ENCODE assay signal across 25 cellular contexts in genomic region chr4:8746523-8747466, GRCh38.
DNase-seq lines count a peak whose midpoint lies in the region; ATAC-seq, FAIRE-seq and TF ChIP-seq lines count a peak whose summit lies in the region.
"Had no signal": no experiment of that assay in that cellular context is flagged by ENCODE, and none has a peak within 500 bp of the region (broad histone marks: within the 10 kb centered on the region; RNA-seq: fewer than 3 reads in every experiment).

No MANE protein-coding gene starts in this region.

- H3K4me3 Mint-ChIP-seq in activated T-cell treated with anti-CD3 and anti-CD28 coated beads, Interleukin-2, amount 50 U/mL, for 24 hours: no peak overlapping the region
- H3K4me3 Mint-ChIP-seq in activated T-cell treated with anti-CD3 and anti-CD28 coated beads, Interleukin-2, amount 50 U/mL, for 4 hours: no peak overlapping the region
- H3K4me3 Mint-ChIP-seq: activated CD8-positive, alpha-beta T cell treated with anti-CD3 and anti-CD28 coated beads for 36 hours; activated naive CD8-positive, alpha-beta T cell treated with anti-CD3 and anti-CD28 coated beads, Interleukin-2, amount 50 U/mL, for 24 hours; CD4-positive, alpha-beta memory T cell; neural crest cell had no signal

- DNase-seq in activated T-cell treated with anti-CD3 and anti-CD28 coated beads, Interleukin-2, amount 50 U/mL, for 24 hours: peak; percentile 5
- no peak for DNase-seq in activated T-cell treated with anti-CD3 and anti-CD28 coated beads, Interleukin-2, amount 50 U/mL, for 4 hours
- no peak for DNase-seq in bronchial epithelial cell (ENCODE audit: low read depth)
- DNase-seq in mucosa of descending colon: peak in 2 of 3 donors; percentile 2 to 29
- peak; percentile 8 for DNase-seq in upper lobe of right lung
- DNase-seq in SW 1271 (lab: John Stamatoyannopoulos, UW): no peak
- no peak for DNase-seq in PC-3
- DNase-seq in H54 (ENCODE audit: insufficient read length, low spot score): no peak
- DNase-seq: activated CD8-positive, alpha-beta T cell treated with anti-CD3 and anti-CD28 coated beads for 36 hours; activated gamma-delta T cell treated with Interleukin-2 at 50 U/mL for 16 hours; activated naive CD8-positive, alpha-beta T cell treated with anti-CD3 and anti-CD28 coated beads, Interleukin-2, amount 50 U/mL, for 24 hours; CD4-positive, alpha-beta memory T cell; NCI-H187; NCI-H2171; NCI-H510A treated with DMSO at 0.1 percent for 48 hours; NK-92 treated with Interleukin-12 subunit alpha and Interleukin-12 subunit beta, amount 100 ng/mL, for 24 hours; PC-9; SHP77 treated with DMSO at 0.1 percent for 48 hours; stimulated activated naive CD4-positive, alpha-beta T cell treated with Interleukin-2 at 50 U/mL for 16 hours; T1000 had no signal

- H3K9ac ChIP-seq in PC-3 (ENCODE audit: low read length): no peak overlapping the region

- H3K27ac Mint-ChIP-seq in activated T-cell treated with anti-CD3 and anti-CD28 coated beads, Interleukin-2, amount 50 U/mL, for 24 hours: no peak overlapping the region
- H3K27ac Mint-ChIP-seq: activated CD8-positive, alpha-beta T cell treated with anti-CD3 and anti-CD28 coated beads for 36 hours; activated naive CD8-positive, alpha-beta T cell treated with anti-CD3 and anti-CD28 coated beads, Interleukin-2, amount 50 U/mL, for 24 hours; CD4-positive, alpha-beta memory T cell had no signal

- no peak overlapping the region for H2AFZ ChIP-seq in PC-3 (ENCODE audit: low read length)
- H2AFZ ChIP-seq: PC-9 had no signal

- TF ChIP-seq POLR2A in H54 (IDR thresholded peaks at IDR 0.05; ENCODE audit: low read depth, low read length): no peak

- ATAC-seq in activated T-cell treated with anti-CD3 and anti-CD28 coated beads, Interleukin-2, amount 50 U/mL, for 4 hours: no peak
- ATAC-seq in mucosa of descending colon (no peak), upper lobe of right lung (no peak), PC-3 (no peak)
- ATAC-seq: A549; activated CD8-positive, alpha-beta T cell treated with anti-CD3 and anti-CD28 coated beads for 36 hours; activated naive CD8-positive, alpha-beta T cell treated with anti-CD3 and anti-CD28 coated beads, Interleukin-2, amount 50 U/mL, for 24 hours had no signal

- TF ChIP-seq CTCF in bronchial epithelial cell (IDR thresholded peaks at IDR 0.05; ENCODE audit: insufficient read depth, low read length, severe bottlenecking): no peak
- TF ChIP-seq CTCF in mucosa of descending colon (IDR thresholded peaks at IDR 0.05): no peak
- no peak for TF ChIP-seq CTCF in upper lobe of right lung (IDR thresholded peaks at IDR 0.05)
- no peak for TF ChIP-seq CTCF in PC-3 (conservative IDR thresholded peaks at IDR 0.05; ENCODE audit: low read depth, low read length)

- no TSS peak for BruUV-seq in PC-3 (replicated peaks; lab: Mats Ljungman, UMichigan)

- no peaks in the 10 kb centered on the region for H3K79me2 ChIP-seq in PC-3 (ENCODE audit: low read length)

- peaks cover 3% of the 10 kb centered on the region for H3K27me3 Mint-ChIP-seq in activated T-cell treated with anti-CD3 and anti-CD28 coated beads, Interleukin-2, amount 50 U/mL, for 24 hours
- H3K27me3 Mint-ChIP-seq in activated T-cell treated with anti-CD3 and anti-CD28 coated beads, Interleukin-2, amount 50 U/mL, for 4 hours (ENCODE audit: low read depth): peaks cover 2% of the 10 kb centered on the region

- no peaks in the 10 kb centered on the region for H4K20me1 ChIP-seq in PC-3 (ENCODE audit: low read length)

- H3K9me3 ChIP-seq in mucosa of descending colon (no peaks in the 10 kb centered on the region), upper lobe of right lung (no peaks in the 10 kb centered on the region), PC-3 (ENCODE audit: low read length) (no peaks in the 10 kb centered on the region)
- H3K9me3 ChIP-seq: A549, thoracic aorta had no signal

- H3K36me3 ChIP-seq in bronchial epithelial cell (ENCODE audit: control insufficient read depth, insufficient read depth, low read length) (no peaks in the 10 kb centered on the region), mucosa of descending colon (ENCODE audit: low read depth) (no peaks in the 10 kb centered on the region), upper lobe of right lung (no peaks in the 10 kb centered on the region), PC-3 (ENCODE audit: low read depth, low read length) (no peaks in the 10 kb centered on the region)
- H3K36me3 ChIP-seq: thoracic aorta had no signal

- no peaks in the 10 kb centered on the region for H3K4me1 Mint-ChIP-seq in activated T-cell treated with anti-CD3 and anti-CD28 coated beads, Interleukin-2, amount 50 U/mL, for 24 hours (ENCODE audit: low read depth)
- H3K4me1 Mint-ChIP-seq in activated T-cell treated with anti-CD3 and anti-CD28 coated beads, Interleukin-2, amount 50 U/mL, for 4 hours (ENCODE audit: low read depth): no peaks in the 10 kb centered on the region
- H3K4me1 Mint-ChIP-seq: activated naive CD8-positive, alpha-beta T cell treated with anti-CD3 and anti-CD28 coated beads, Interleukin-2, amount 50 U/mL, for 24 hours; CD4-positive, alpha-beta memory T cell; neural crest cell had no signal

- H3K27me3 ChIP-seq in bronchial epithelial cell (ENCODE audit: control insufficient read depth, insufficient read depth, low read length) (no peaks in the 10 kb centered on the region), upper lobe of right lung (peaks cover 7% of the 10 kb centered on the region), PC-3 (ENCODE audit: low read length) (peaks cover 27% of the 10 kb centered on the region)

- H3K4me3 ChIP-seq in bronchial epithelial cell (ENCODE audit: low read depth, low read length): no peak overlapping the region
- no peak overlapping the region for H3K4me3 ChIP-seq in mucosa of descending colon
- H3K4me3 ChIP-seq in upper lobe of right lung: no peak overlapping the region
- H3K4me3 ChIP-seq in PC-3 (ENCODE audit: low read length): no peak overlapping the region
- H3K4me3 ChIP-seq: A549, lung, PC-9, thoracic aorta had no signal

- no peaks in the 10 kb centered on the region for H3F3A ChIP-seq in PC-3 (ENCODE audit: low read length, unreplicated experiment)

- POLR2A ChIA-PET in PC-3 (lab: Charles Lee; ENCODE audit: unreplicated experiment): no interaction called here

- FAIRE-seq in bronchial epithelial cell (lab: Jason Lieb, UNC) (peak; percentile 60), H54 (lab: Jason Lieb, UNC) (no peak)
- FAIRE-seq: A549 had no signal

- no peak overlapping the region for H3K4me2 ChIP-seq in PC-3 (ENCODE audit: low read length)
- H3K4me2 ChIP-seq: A549, PC-9 had no signal

- no peaks in the 10 kb centered on the region for H3K36me3 Mint-ChIP-seq in activated T-cell treated with anti-CD3 and anti-CD28 coated beads, Interleukin-2, amount 50 U/mL, for 24 hours (ENCODE audit: low read depth)
- no peaks in the 10 kb centered on the region for H3K36me3 Mint-ChIP-seq in activated T-cell treated with anti-CD3 and anti-CD28 coated beads, Interleukin-2, amount 50 U/mL, for 4 hours (ENCODE audit: insufficient read depth)
- H3K36me3 Mint-ChIP-seq: CD4-positive, alpha-beta memory T cell had no signal

- no peaks in the 10 kb centered on the region for H3K4me1 ChIP-seq in mucosa of descending colon (ENCODE audit: low read depth)
- H3K4me1 ChIP-seq in upper lobe of right lung: no peaks in the 10 kb centered on the region
- no peaks in the 10 kb centered on the region for H3K4me1 ChIP-seq in PC-3 (ENCODE audit: insufficient read depth, low read length)
- H3K4me1 ChIP-seq: A549 had no signal

- intact Hi-C loops in mucosa of descending colon (cut with DNase I, micrococcal nuclease): no loop called here
- intact Hi-C loops in upper lobe of right lung (cut with DNase I): no loop called here
- intact Hi-C loops in PC-3 (cut with micrococcal nuclease): no loop called here

- H3K9me3 Mint-ChIP-seq in activated T-cell treated with anti-CD3 and anti-CD28 coated beads, Interleukin-2, amount 50 U/mL, for 24 hours: peaks cover 10% of the 10 kb centered on the region
- peaks cover 7% of the 10 kb centered on the region for H3K9me3 Mint-ChIP-seq in activated T-cell treated with anti-CD3 and anti-CD28 coated beads, Interleukin-2, amount 50 U/mL, for 4 hours

- CTCF ChIA-PET in PC-3 (lab: Charles Lee): no interaction called here

- no peaks in the 10 kb centered on the region for H3K9me2 ChIP-seq in PC-3 (replicated peaks; ENCODE audit: low read length)

- no peak overlapping the region for H3K27ac ChIP-seq in upper lobe of right lung
- H3K27ac ChIP-seq in PC-3 (ENCODE audit: low read length): no peak overlapping the region
- H3K27ac ChIP-seq: A549, epithelial cell of prostate, PC-9, thoracic aorta had no signal

Comparison
In these comparisons a context has a peak if more than half of its experiments do, and no peak if none do; other contexts are left out.
1. DNase-seq: peak in activated T-cell treated with anti-CD3 and anti-CD28 coated beads, Interleukin-2, amount 50 U/mL, for 24 hours (single experiment), mucosa of descending colon (2 of 3) and upper lobe of right lung (single experiment); none in activated T-cell treated with anti-CD3 and anti-CD28 coated beads, Interleukin-2, amount 50 U/mL, for 4 hours (single experiment), bronchial epithelial cell (single experiment), SW 1271 (0 of 2), PC-3 (single experiment) and H54 (single experiment).